In genomic region chr1:103309761-103310160, GRCh38 we compare ENCODE assay signal across 33 cellular contexts.
"Had no signal": no experiment of that assay in that cellular context is flagged by ENCODE, and none has a peak within 500 bp of the region (broad histone marks: within the 10 kb centered on the region; RNA-seq: fewer than 3 reads in every experiment).

No MANE protein-coding gene starts in this region.

- H3K4me3 Mint-ChIP-seq: activated CD4-positive, alpha-beta memory T cell treated with anti-CD3 and anti-CD28 coated beads for 36 hours; activated CD4-positive, alpha-beta T cell treated with anti-CD3 and anti-CD28 coated beads for 36 hours; activated CD4-positive, alpha-beta T cell treated with anti-CD3 and anti-CD28 coated beads, Interleukin-2, amount 10 ng/mL, durations not matched to agents 24 days and 14 days; activated CD8-positive, alpha-beta memory T cell treated with anti-CD3 and anti-CD28 coated beads, Interleukin-2, amount 10 ng/mL, durations not matched to agents 7 days and 5 days; activated CD8-positive, alpha-beta T cell treated with anti-CD3 and anti-CD28 coated beads, Interleukin-2, amount 10 ng/mL, durations not matched to agents 7 days and 5 days; activated naive CD4-positive, alpha-beta T cell treated with anti-CD3 and anti-CD28 coated beads for 36 hours; activated naive CD4-positive, alpha-beta T cell treated with anti-CD3 and anti-CD28 coated beads, Interleukin-2, amount 50 U/mL, for 24 hours; activated naive CD8-positive, alpha-beta T cell treated with anti-CD3 and anti-CD28 coated beads for 36 hours; activated naive CD8-positive, alpha-beta T cell treated with anti-CD3 and anti-CD28 coated beads, Interleukin-2, amount 50 U/mL, for 24 hours; activated T-helper 1 cell treated with anti-CD3 and anti-CD28 coated beads, Interleukin-12 subunit alpha, Interleukin-12 subunit beta, Interleukin-2, Interleukin-4 antibody, amounts not matched to agents 30 ng/mL and 10 ng/mL and 1 ng/mL, durations not matched to agents 14 hours and 24 hours and 36 hours; brain; central memory CD8-positive, alpha-beta T cell; dendritic cell treated with granulocyte-macrophage colony-stimulating factor and Interleukin-4, amounts not matched to agents 40 ng/mL and 50 ng/mL, for 4 days; endodermal cell had no signal

- H3K4me3 ChIP-seq: adrenal gland, coronary artery, dorsolateral prefrontal cortex, gastrocnemius medialis had no signal

- FAIRE-seq: bronchial epithelial cell had no signal

- H3K36me3 Mint-ChIP-seq: activated CD4-positive, alpha-beta memory T cell treated with anti-CD3 and anti-CD28 coated beads for 36 hours; activated CD8-positive, alpha-beta memory T cell treated with anti-CD3 and anti-CD28 coated beads, Interleukin-2, amount 10 ng/mL, durations not matched to agents 7 days and 5 days; activated naive CD4-positive, alpha-beta T cell treated with anti-CD3 and anti-CD28 coated beads, Interleukin-2, amount 50 U/mL, for 24 hours; activated naive CD8-positive, alpha-beta T cell treated with anti-CD3 and anti-CD28 coated beads for 36 hours; brain had no signal

- H3K4me1 Mint-ChIP-seq: activated CD4-positive, alpha-beta T cell treated with anti-CD3 and anti-CD28 coated beads for 36 hours; activated CD4-positive, alpha-beta T cell treated with anti-CD3 and anti-CD28 coated beads, Interleukin-2, amount 10 ng/mL, durations not matched to agents 24 days and 14 days; activated CD8-positive, alpha-beta memory T cell treated with anti-CD3 and anti-CD28 coated beads, Interleukin-2, amount 10 ng/mL, durations not matched to agents 7 days and 5 days; activated naive CD4-positive, alpha-beta T cell treated with anti-CD3 and anti-CD28 coated beads, Interleukin-2, amount 50 U/mL, for 24 hours; activated naive CD8-positive, alpha-beta T cell treated with anti-CD3 and anti-CD28 coated beads for 36 hours; activated naive CD8-positive, alpha-beta T cell treated with anti-CD3 and anti-CD28 coated beads, Interleukin-2, amount 50 U/mL, for 24 hours; brain; central memory CD8-positive, alpha-beta T cell; endodermal cell had no signal

- H3K9me3 ChIP-seq: adrenal gland, gastrocnemius medialis had no signal

- H3K27me3 ChIP-seq: adrenal gland, dorsolateral prefrontal cortex, gastrocnemius medialis had no signal

- H3K27ac ChIP-seq: adrenal gland, coronary artery, dorsolateral prefrontal cortex, gastrocnemius medialis had no signal

- H3K36me3 ChIP-seq: adrenal gland, gastrocnemius medialis had no signal

- H3K9me3 Mint-ChIP-seq: activated CD4-positive, alpha-beta memory T cell treated with anti-CD3 and anti-CD28 coated beads for 36 hours; activated CD4-positive, alpha-beta T cell treated with anti-CD3 and anti-CD28 coated beads, Interleukin-2, amount 10 ng/mL, durations not matched to agents 24 days and 14 days; activated naive CD4-positive, alpha-beta T cell treated with anti-CD3 and anti-CD28 coated beads for 36 hours; activated naive CD4-positive, alpha-beta T cell treated with anti-CD3 and anti-CD28 coated beads, Interleukin-2, amount 50 U/mL, for 24 hours; activated T-helper 1 cell treated with anti-CD3 and anti-CD28 coated beads, Interleukin-12 subunit alpha, Interleukin-12 subunit beta, Interleukin-2, Interleukin-4 antibody, amounts not matched to agents 30 ng/mL and 10 ng/mL and 1 ng/mL, durations not matched to agents 14 hours and 24 hours and 36 hours; activated T-helper 2 cell treated with anti-CD3 and anti-CD28 coated beads, Interferon-gamma antibody, Interleukin-2, Interleukin-4, amounts not matched to agents 10 μg/mL and 5 μg/mL and 100 μg/mL, durations not matched to agents 14 hours and 24 hours and 36 hours; dendritic cell treated with granulocyte-macrophage colony-stimulating factor and Interleukin-4, amounts not matched to agents 40 ng/mL and 50 ng/mL, for 4 days; endodermal cell had no signal

- ATAC-seq: activated CD4-positive, alpha-beta T cell treated with anti-CD3 and anti-CD28 coated beads for 36 hours; activated CD8-positive, alpha-beta memory T cell treated with anti-CD3 and anti-CD28 coated beads, Interleukin-2, amount 10 ng/mL, durations not matched to agents 7 days and 5 days; activated CD8-positive, alpha-beta T cell treated with anti-CD3 and anti-CD28 coated beads, Interleukin-2, amount 10 ng/mL, durations not matched to agents 7 days and 5 days; activated naive CD8-positive, alpha-beta T cell treated with anti-CD3 and anti-CD28 coated beads, Interleukin-2, amount 50 U/mL, for 24 hours; esophagus mucosa; gastrocnemius medialis had no signal

- H3K27me3 Mint-ChIP-seq: activated CD4-positive, alpha-beta memory T cell treated with anti-CD3 and anti-CD28 coated beads for 36 hours; activated CD4-positive, alpha-beta T cell treated with anti-CD3 and anti-CD28 coated beads for 36 hours; activated CD4-positive, alpha-beta T cell treated with anti-CD3 and anti-CD28 coated beads, Interleukin-2, amount 10 ng/mL, durations not matched to agents 24 days and 14 days; activated CD8-positive, alpha-beta memory T cell treated with anti-CD3 and anti-CD28 coated beads, Interleukin-2, amount 10 ng/mL, durations not matched to agents 7 days and 5 days; activated naive CD4-positive, alpha-beta T cell treated with anti-CD3 and anti-CD28 coated beads, Interleukin-2, amount 50 U/mL, for 24 hours; activated naive CD8-positive, alpha-beta T cell treated with anti-CD3 and anti-CD28 coated beads for 36 hours; activated naive CD8-positive, alpha-beta T cell treated with anti-CD3 and anti-CD28 coated beads, Interleukin-2, amount 50 U/mL, for 24 hours; brain; central memory CD8-positive, alpha-beta T cell; dendritic cell treated with granulocyte-macrophage colony-stimulating factor and Interleukin-4, amounts not matched to agents 40 ng/mL and 50 ng/mL, for 4 days had no signal

- H3K4me1 ChIP-seq: adrenal gland, gastrocnemius medialis had no signal

- DNase-seq: activated CD4-positive, alpha-beta memory T cell treated with anti-CD3 and anti-CD28 coated beads for 36 hours; activated CD4-positive, alpha-beta T cell treated with anti-CD3 and anti-CD28 coated beads for 36 hours; activated CD4-positive, alpha-beta T cell treated with anti-CD3 and anti-CD28 coated beads, Interleukin-2, amount 10 ng/mL, durations not matched to agents 24 days and 14 days; activated CD4-positive, CD25-positive, alpha-beta regulatory T cell; activated CD4-positive, CD25-positive, alpha-beta regulatory T cell treated with anti-CD3 and anti-CD28 coated beads, Interleukin-2, amount 50 U/mL, for 72 hours; activated CD8-positive, alpha-beta memory T cell treated with anti-CD3 and anti-CD28 coated beads, Interleukin-2, amount 10 ng/mL, durations not matched to agents 7 days and 5 days; activated CD8-positive, alpha-beta memory T cell treated with anti-CD3 and anti-CD28 coated beads, Interleukin-2, amount 50 U/mL, for 4 hours; activated CD8-positive, alpha-beta T cell treated with anti-CD3 and anti-CD28 coated beads, Interleukin-2, amount 10 ng/mL, durations not matched to agents 7 days and 5 days; activated effector memory CD4-positive, alpha-beta T cell treated with anti-CD3 and anti-CD28 coated beads, Interleukin-2, amount 50 U/mL, for 16 hours; activated naive CD4-positive, alpha-beta T cell treated with anti-CD3 and anti-CD28 coated beads for 36 hours; activated naive CD8-positive, alpha-beta T cell treated with anti-CD3 and anti-CD28 coated beads for 36 hours; activated naive CD8-positive, alpha-beta T cell treated with anti-CD3 and anti-CD28 coated beads, Interleukin-2, amount 50 U/mL, for 24 hours; activated T-cell treated with anti-CD3 and anti-CD28 coated beads, Interleukin-2, amount 50 U/mL, for 1 hour; activated T-cell treated with anti-CD3 and anti-CD28 coated beads, Interleukin-2, amount 50 U/mL, for 48 hours; adrenal gland; amygdala; aorta; dorsolateral prefrontal cortex; effector memory CD4-positive, alpha-beta T cell; endodermal cell; foreskin fibroblast; gastrocnemius medialis; glutamatergic neuron; T-helper 2 cell had no signal

- H3K27ac Mint-ChIP-seq: activated CD4-positive, alpha-beta memory T cell treated with anti-CD3 and anti-CD28 coated beads for 36 hours; activated CD4-positive, alpha-beta T cell treated with anti-CD3 and anti-CD28 coated beads for 36 hours; activated CD4-positive, alpha-beta T cell treated with anti-CD3 and anti-CD28 coated beads, Interleukin-2, amount 10 ng/mL, durations not matched to agents 24 days and 14 days; activated CD8-positive, alpha-beta memory T cell treated with anti-CD3 and anti-CD28 coated beads, Interleukin-2, amount 10 ng/mL, durations not matched to agents 7 days and 5 days; activated CD8-positive, alpha-beta T cell treated with anti-CD3 and anti-CD28 coated beads, Interleukin-2, amount 10 ng/mL, durations not matched to agents 7 days and 5 days; activated naive CD4-positive, alpha-beta T cell treated with anti-CD3 and anti-CD28 coated beads for 36 hours; activated naive CD4-positive, alpha-beta T cell treated with anti-CD3 and anti-CD28 coated beads, Interleukin-2, amount 50 U/mL, for 24 hours; activated naive CD8-positive, alpha-beta T cell treated with anti-CD3 and anti-CD28 coated beads for 36 hours; activated naive CD8-positive, alpha-beta T cell treated with anti-CD3 and anti-CD28 coated beads, Interleukin-2, amount 50 U/mL, for 24 hours; activated T-helper 1 cell treated with anti-CD3 and anti-CD28 coated beads, Interleukin-12 subunit alpha, Interleukin-12 subunit beta, Interleukin-2, Interleukin-4 antibody, amounts not matched to agents 30 ng/mL and 10 ng/mL and 1 ng/mL, durations not matched to agents 14 hours and 24 hours and 36 hours; activated T-helper 2 cell treated with anti-CD3 and anti-CD28 coated beads, Interferon-gamma antibody, Interleukin-2, Interleukin-4, amounts not matched to agents 10 μg/mL and 5 μg/mL and 100 μg/mL, durations not matched to agents 14 hours and 24 hours and 36 hours; brain; dendritic cell treated with granulocyte-macrophage colony-stimulating factor and Interleukin-4, amounts not matched to agents 40 ng/mL and 50 ng/mL, for 4 days; endodermal cell had no signal
